In the genomic region with DNA sequence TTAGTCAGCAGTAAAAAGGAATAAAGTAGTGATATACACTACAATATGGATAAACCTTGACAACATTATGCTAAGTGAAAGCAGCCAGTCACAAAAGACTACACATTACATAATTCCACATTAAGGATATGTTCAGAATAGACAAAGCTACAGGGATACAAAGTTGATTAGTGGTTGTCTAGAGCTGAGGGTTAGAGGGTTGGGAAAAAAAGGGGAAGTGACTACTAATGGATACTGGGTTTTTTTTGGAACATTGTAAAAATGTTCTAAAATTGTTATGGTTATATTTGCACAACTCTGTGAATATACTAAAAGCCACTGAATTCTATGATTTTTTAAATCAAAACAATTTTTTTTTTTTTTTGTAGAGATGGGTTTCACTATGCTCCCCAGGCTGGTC, we compare ENCODE assay signal across 30 cellular contexts. TPM values are rescaled to one million over a fixed set of nuclear protein-coding genes. Genes with fewer than 3 reads are reported as not detected.
"Had no signal": no experiment of that assay in that cellular context is flagged by ENCODE, and none has a peak within 500 bp of the region (broad histone marks: within the 10 kb centered on the region; RNA-seq: fewer than 3 reads in every experiment).

No MANE protein-coding gene starts in this region.

- DNase-seq: activated CD4-positive, alpha-beta T cell treated with anti-CD3 and anti-CD28 coated beads for 36 hours; activated CD4-positive, alpha-beta T cell treated with anti-CD3 and anti-CD28 coated beads, Interleukin-2, amount 10 ng/mL, durations not matched to agents 7 days and 5 days; activated CD4-positive, alpha-beta T cell treated with anti-CD3 and anti-CD28 coated beads, Interleukin-2, amount 50 U/mL, for 48 hours; activated CD8-positive, alpha-beta T cell treated with anti-CD3 and anti-CD28 coated beads, Interleukin-2, amount 10 ng/mL, durations not matched to agents 7 days and 5 days; activated gamma-delta T cell treated with Interleukin-2 at 50 U/mL for 16 hours; activated naive CD4-positive, alpha-beta T cell treated with anti-CD3 and anti-CD28 coated beads for 36 hours; activated T-cell treated with anti-CD3 and anti-CD28 coated beads, Interleukin-2, amount 50 U/mL, for 4 hours; adrenal gland; body of pancreas; caudate nucleus; cerebellar nuclear complex; cortex of kidney; Karpas-422; NCI-H1105; NCI-H1417 treated with DMSO at 0.1 percent for 48 hours; NCI-H1694; NCI-H2029; NCI-H345; NCI-H524 treated with DMSO at 0.1 percent for 48 hours; PC-3; Peyer's patch; RPMI8226; SHP77 treated with DMSO at 0.1 percent for 48 hours had no signal

RNA-seq across cellular contexts. Expression of a gene that starts 29.2 kb away (rescaled TPM):
- total RNA-seq: activated CD8-positive, alpha-beta T cell treated with anti-CD3 and anti-CD28 coated beads, Interleukin-2, amount 10 ng/mL, durations not matched to agents 7 days and 5 days; activated naive CD4-positive, alpha-beta T cell treated with anti-CD3 and anti-CD28 coated beads for 36 hours; activated naive CD4-positive, alpha-beta T cell treated with anti-CD3 and anti-CD28 coated beads, Interleukin-2, amount 50 U/mL, for 72 hours; astrocyte; breast epithelium; MCF 10A; NCI-H460; PC-3; T-helper 2 cell treated with Interferon-gamma antibody and Interleukin-4, amounts not matched to agents 100 ng/mL and 5 ng/mL, for 36 hours; WTC11 had no signal

RNA-seq across cellular contexts. Expression of a gene that starts 56.6 kb away (rescaled TPM):
- total RNA-seq: activated CD8-positive, alpha-beta T cell treated with anti-CD3 and anti-CD28 coated beads, Interleukin-2, amount 10 ng/mL, durations not matched to agents 7 days and 5 days; activated naive CD4-positive, alpha-beta T cell treated with anti-CD3 and anti-CD28 coated beads for 36 hours; activated T-cell treated with anti-CD3 and anti-CD28 coated beads, Interleukin-2, amount 50 U/mL, for 4 hours; astrocyte; breast epithelium; MCF 10A; NCI-H460; PC-3; Peyer's patch; T-helper 2 cell treated with Interferon-gamma antibody and Interleukin-4, amounts not matched to agents 100 ng/mL and 5 ng/mL, for 36 hours had no signal
